1 cellular context compared by ENCODE assay signal in genomic region chr15:23910030-23910429, GRCh38.
TF ChIP-seq lines count a peak whose summit lies in the region.

No MANE protein-coding gene starts in this region.

TF ChIP-seq in H1, 55 proteins besides CTCF, POLR2A, EP300 and RAD21:
- TF ChIP-seq RFX5 (IDR thresholded peaks at IDR 0.05; ENCODE audit: borderline replicate concordance, low read depth, low read length): peak; percentile 33; the same call in 1 of the 2 replicates
- no peak for TF ChIP-seq NANOG (IDR thresholded peaks at IDR 0.05; ENCODE audit: insufficient read depth, low read depth, low read length, poor library complexity, severe bottlenecking)
- TF ChIP-seq CHD7 (IDR thresholded peaks at IDR 0.05; ENCODE audit: insufficient replicate concordance, low read length): no peak
- no peak for TF ChIP-seq RXRA (IDR thresholded peaks at IDR 0.05; ENCODE audit: insufficient read depth, low read depth, low read length)
